9 cellular contexts compared by ENCODE assay signal in the genomic region with DNA sequence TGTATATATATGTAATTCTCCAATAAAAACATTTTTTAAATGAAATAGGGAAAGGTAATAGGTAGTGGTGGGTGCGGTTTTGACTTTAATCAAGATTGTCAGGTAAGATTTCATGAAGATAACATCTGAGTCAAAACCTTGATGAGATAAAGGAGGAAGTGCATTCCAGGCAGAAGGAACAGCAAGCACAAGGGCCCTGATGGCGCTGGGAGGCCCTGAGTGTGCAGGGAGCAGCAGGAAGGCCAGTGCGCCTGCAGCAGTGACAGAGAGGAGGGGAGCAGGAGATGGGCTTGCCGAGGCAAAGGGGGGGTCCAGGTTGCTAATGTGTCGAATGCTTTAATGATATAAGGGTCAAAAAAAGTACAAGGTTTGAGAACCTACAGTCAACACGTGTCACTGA.
"Had no signal": no experiment of that assay in that cellular context is flagged by ENCODE, and none has a peak within 500 bp of the region (broad histone marks: within the 10 kb centered on the region; RNA-seq: fewer than 3 reads in every experiment).

No MANE protein-coding gene starts in this region.

- DNase-seq: activated CD4-positive, alpha-beta T cell treated with anti-CD3 and anti-CD28 coated beads for 48 hours; activated naive CD4-positive, alpha-beta T cell treated with Interleukin-2 at 50 U/mL for 16 hours; endodermal cell; erythroblast; left ventricle myocardium superior; mesendoderm; T-helper 1 cell had no signal

- H3K27ac Mint-ChIP-seq: endodermal cell had no signal

- H3K9me3 Mint-ChIP-seq: endodermal cell; stimulated activated effector memory CD8-positive, alpha-beta T cell treated with anti-CD3 and anti-CD28 coated beads, Interleukin-12 subunit alpha, Interleukin-12 subunit beta, amount 100 ng/mL, for 72 hours had no signal

- ATAC-seq: left ventricle myocardium superior; stimulated activated effector memory CD8-positive, alpha-beta T cell treated with anti-CD3 and anti-CD28 coated beads, Interleukin-12 subunit alpha, Interleukin-12 subunit beta, amount 100 ng/mL, for 72 hours had no signal

- H3K36me3 Mint-ChIP-seq: stimulated activated effector memory CD8-positive, alpha-beta T cell treated with anti-CD3 and anti-CD28 coated beads, Interleukin-12 subunit alpha, Interleukin-12 subunit beta, amount 100 ng/mL, for 72 hours had no signal

- H3K4me3 Mint-ChIP-seq: endodermal cell; neural crest cell; stimulated activated effector memory CD8-positive, alpha-beta T cell treated with anti-CD3 and anti-CD28 coated beads, Interleukin-12 subunit alpha, Interleukin-12 subunit beta, amount 100 ng/mL, for 72 hours had no signal
